17 cellular contexts compared by ENCODE assay signal in genomic region chr2:17626986-17627385, GRCh38.
"Had no signal": no experiment of that assay in that cellular context is flagged by ENCODE, and none has a peak within 500 bp of the region (broad histone marks: within the 10 kb centered on the region; RNA-seq: fewer than 3 reads in every experiment).

No MANE protein-coding gene starts in this region.

- H3K36me3 Mint-ChIP-seq: naive thymus-derived CD4-positive, alpha-beta T cell had no signal

- DNase-seq: activated CD4-positive, alpha-beta T cell treated with anti-CD3 and anti-CD28 coated beads, Interleukin-2, amount 50 U/mL, for 4 hours; activated naive CD4-positive, alpha-beta T cell treated with Interleukin-2 at 50 U/mL for 16 hours; activated T-cell treated with anti-CD3 and anti-CD28 coated beads for 4 hours; aorta; dermis blood vessel endothelial cell; effector memory CD8-positive, alpha-beta T cell; gastrocnemius medialis; mucosa of descending colon; naive thymus-derived CD4-positive, alpha-beta T cell; pancreas; stimulated activated naive CD8-positive, alpha-beta T cell treated with anti-CD3 and anti-CD28 coated beads, Interleukin-15, Interleukin-2, amounts not matched to agents 100 U/mL and 50 U/mL, for 24 hours; upper lobe of left lung had no signal

- H3K27me3 ChIP-seq: gastrocnemius medialis, pancreas, suprapubic skin, upper lobe of left lung had no signal

- H3K9me3 ChIP-seq: gastrocnemius medialis, mucosa of descending colon, pancreas, suprapubic skin had no signal

- H3K4me1 ChIP-seq: gastrocnemius medialis, pancreas, suprapubic skin, upper lobe of left lung had no signal

- H3K4me1 Mint-ChIP-seq: activated T-helper 17 cell treated with anti-CD3 and anti-CD28 coated beads, Interleukin-2, amount 50 U/mL, for 72 hours had no signal

- H3K4me3 Mint-ChIP-seq: activated T-helper 17 cell treated with anti-CD3 and anti-CD28 coated beads, Interleukin-2, amount 50 U/mL, for 72 hours; effector memory CD8-positive, alpha-beta T cell; naive thymus-derived CD4-positive, alpha-beta T cell had no signal

- H3K4me3 ChIP-seq: gastrocnemius medialis, mucosa of descending colon, pancreas, suprapubic skin, upper lobe of left lung had no signal

- H3K27ac Mint-ChIP-seq: activated T-helper 17 cell treated with anti-CD3 and anti-CD28 coated beads, Interleukin-2, amount 50 U/mL, for 72 hours; effector memory CD8-positive, alpha-beta T cell; naive thymus-derived CD4-positive, alpha-beta T cell had no signal

- H3K27ac ChIP-seq: epithelial cell of prostate, gastrocnemius medialis, pancreas, suprapubic skin, upper lobe of left lung had no signal

- H3K36me3 ChIP-seq: gastrocnemius medialis, pancreas, suprapubic skin, upper lobe of left lung had no signal

- ATAC-seq: activated CD4-positive, CD25-positive, alpha-beta regulatory T cell treated with anti-CD3 and anti-CD28 coated beads, Interleukin-2, amount 50 U/mL, for 24 hours; activated T-helper 17 cell treated with anti-CD3 and anti-CD28 coated beads, Interleukin-2, amount 50 U/mL, for 72 hours; effector memory CD8-positive, alpha-beta T cell; gastrocnemius medialis; mucosa of descending colon; naive thymus-derived CD4-positive, alpha-beta T cell; pancreas; sciatic nerve; stimulated activated naive CD8-positive, alpha-beta T cell treated with anti-CD3 and anti-CD28 coated beads, Interleukin-15, Interleukin-2, amounts not matched to agents 100 U/mL and 50 U/mL, for 24 hours had no signal

- H3K9me3 Mint-ChIP-seq: activated T-helper 17 cell treated with anti-CD3 and anti-CD28 coated beads, Interleukin-2, amount 50 U/mL, for 72 hours; effector memory CD8-positive, alpha-beta T cell had no signal
